In the genomic region with DNA sequence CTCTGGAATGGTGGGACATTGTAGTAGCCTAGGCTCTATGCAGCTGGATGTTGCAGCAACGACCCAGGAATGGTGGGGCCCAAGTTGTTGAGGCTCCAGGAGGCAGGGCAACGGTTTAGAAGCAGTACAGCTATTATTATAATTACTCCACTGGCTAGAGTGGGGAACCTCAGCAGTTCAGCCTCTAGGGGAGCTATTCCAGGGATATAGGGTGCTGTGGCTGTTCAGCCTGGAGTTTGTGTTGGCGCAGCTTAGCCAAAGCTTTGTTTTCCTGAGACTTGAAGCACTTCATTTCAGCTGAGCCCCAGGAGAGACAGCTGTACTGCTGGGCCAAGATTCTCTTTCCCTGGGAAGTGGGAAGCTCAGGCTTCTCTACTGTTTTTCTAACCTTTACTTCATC, we compare ENCODE assay signal across 19 cellular contexts.
DNase-seq lines count a peak whose midpoint lies in the region; ATAC-seq and TF ChIP-seq lines count a peak whose summit lies in the region.
"Had no signal": no experiment of that assay in that cellular context is flagged by ENCODE, and none has a peak within 500 bp of the region (broad histone marks: within the 10 kb centered on the region; RNA-seq: fewer than 3 reads in every experiment).

No MANE protein-coding gene starts in this region.

- no peaks in the 10 kb centered on the region for H3F3A ChIP-seq in PC-3 (ENCODE audit: low read length, unreplicated experiment)

- H3K27me3 ChIP-seq in PC-3 (ENCODE audit: low read length): no peaks in the 10 kb centered on the region
- H3K27me3 ChIP-seq in body of pancreas: no peaks in the 10 kb centered on the region
- H3K27me3 ChIP-seq: BLaER1 treated with 17β-estradiol and CSF1 and Interleukin-3, amounts not matched to agents 10 nM and 100 nM; esophagus squamous epithelium; neutrophil; right atrium auricular region had no signal

- BruUV-seq in PC-3 (replicated peaks; lab: Mats Ljungman, UMichigan): no TSS peak

- DNase-seq in D341Med (ENCODE audit: low spot score) (peak; percentile 19), H4 (ENCODE audit: low spot score) (peak; percentile 11), PC-3 (peak; percentile 13), iPS DF 4.7 (ENCODE audit: extremely low read depth, low spot score) (peak; percentile 19), body of pancreas (no peak), NCI-H2196 (lab: John Stamatoyannopoulos, UW; ENCODE audit: unreplicated experiment) (no peak)
- no peak for DNase-seq in T-helper 2 cell treated with Interferon-gamma antibody and Interleukin-4, amounts not matched to agents 5 μg/mL and 100 μg/mL, for 36 hours (ENCODE audit: low spot score)
- DNase-seq in activated CD8-positive, alpha-beta memory T cell treated with anti-CD3 and anti-CD28 coated beads, Interleukin-2, amount 50 U/mL, for 48 hours: no peak
- DNase-seq: activated CD4-positive, CD25-positive, alpha-beta regulatory T cell; activated effector memory CD4-positive, alpha-beta T cell treated with anti-CD3 and anti-CD28 coated beads, Interleukin-2, amount 50 U/mL, for 16 hours; esophagus squamous epithelium; NCI-H345; OCI-M1 had no signal

- H2AFZ ChIP-seq in PC-3 (ENCODE audit: low read length): no peak overlapping the region

- no peaks in the 10 kb centered on the region for H3K79me2 ChIP-seq in PC-3 (ENCODE audit: low read length)

- H3K4me3 ChIP-seq in PC-3 (ENCODE audit: low read length): no peak overlapping the region
- H3K4me3 ChIP-seq in body of pancreas: no peak overlapping the region
- H3K4me3 ChIP-seq: BLaER1 treated with 17β-estradiol and CSF1 and Interleukin-3, amounts not matched to agents 10 nM and 100 nM; esophagus squamous epithelium; K562; right atrium auricular region had no signal

- ATAC-seq in PC-3 (peak; percentile 33; the same call in 1 of the 2 replicates), body of pancreas (no peak)
- ATAC-seq: K562 had no signal

- TF ChIP-seq CTCF in PC-3 (conservative IDR thresholded peaks at IDR 0.05; ENCODE audit: low read depth, low read length): peak; percentile 35
- no peak for TF ChIP-seq CTCF in body of pancreas (IDR thresholded peaks at IDR 0.05)

- peaks cover 26% of the 10 kb centered on the region for H3K9me3 Mint-ChIP-seq in T-helper 2 cell treated with Interferon-gamma antibody and Interleukin-4, amounts not matched to agents 5 μg/mL and 100 μg/mL, for 36 hours

- H3K36me3 Mint-ChIP-seq in T-helper 2 cell treated with Interferon-gamma antibody and Interleukin-4, amounts not matched to agents 5 μg/mL and 100 μg/mL, for 36 hours (ENCODE audit: low read depth): no peaks in the 10 kb centered on the region
- H3K36me3 Mint-ChIP-seq: mesothelial cell of epicardium had no signal

- no peaks in the 10 kb centered on the region for H4K20me1 ChIP-seq in PC-3 (ENCODE audit: low read length)
- H4K20me1 ChIP-seq: BLaER1 treated with 17β-estradiol and CSF1 and Interleukin-3, amounts not matched to agents 10 nM and 100 nM had no signal

- H3K27me3 Mint-ChIP-seq in T-helper 2 cell treated with Interferon-gamma antibody and Interleukin-4, amounts not matched to agents 5 μg/mL and 100 μg/mL, for 36 hours (ENCODE audit: low read depth): no peaks in the 10 kb centered on the region
- H3K27me3 Mint-ChIP-seq: dendritic cell treated with granulocyte-macrophage colony-stimulating factor and Interleukin-4, amounts not matched to agents 40 ng/mL and 50 ng/mL, for 4 days had no signal

- no peak overlapping the region for H3K4me2 ChIP-seq in PC-3 (ENCODE audit: low read length)
- H3K4me2 ChIP-seq: BLaER1 treated with 17β-estradiol and CSF1 and Interleukin-3, amounts not matched to agents 10 nM and 100 nM had no signal

- H3K27ac ChIP-seq in PC-3 (ENCODE audit: low read length): no peak overlapping the region
- no peak overlapping the region for H3K27ac ChIP-seq in body of pancreas
- H3K27ac ChIP-seq: BLaER1 treated with 17β-estradiol and CSF1 and Interleukin-3, amounts not matched to agents 10 nM and 100 nM; esophagus squamous epithelium; neutrophil; right atrium auricular region had no signal

- no peak overlapping the region for H3K27ac Mint-ChIP-seq in T-helper 2 cell treated with Interferon-gamma antibody and Interleukin-4, amounts not matched to agents 5 μg/mL and 100 μg/mL, for 36 hours
- H3K27ac Mint-ChIP-seq: dendritic cell treated with granulocyte-macrophage colony-stimulating factor and Interleukin-4, amounts not matched to agents 40 ng/mL and 50 ng/mL, for 4 days; mesothelial cell of epicardium had no signal

- intact Hi-C loops in PC-3 (cut with micrococcal nuclease): no loop called here
- intact Hi-C loops in body of pancreas (cut with DNase I): no loop called here

- 71 to 87% methylated on average over 3 of the region's 3 CpGs for whole genome bisulfite sequencing in body of pancreas, 2 donors

- H3K9ac ChIP-seq in PC-3 (ENCODE audit: low read length): no peak overlapping the region
- H3K9ac ChIP-seq: BLaER1 treated with 17β-estradiol and CSF1 and Interleukin-3, amounts not matched to agents 10 nM and 100 nM had no signal

- CTCF ChIA-PET in PC-3 (lab: Charles Lee): no interaction called here

- H3K36me3 ChIP-seq in PC-3 (ENCODE audit: low read depth, low read length) (no peaks in the 10 kb centered on the region), body of pancreas (replicated peaks in 1 of 2; ENCODE audit: insufficient read depth in 1 of 2, low read depth in 2 of 2) (no peaks in the 10 kb centered on the region)
- H3K36me3 ChIP-seq: BLaER1 treated with 17β-estradiol and CSF1 and Interleukin-3, amounts not matched to agents 10 nM and 100 nM; esophagus squamous epithelium; neutrophil; right atrium auricular region had no signal

- H3K9me3 ChIP-seq in PC-3 (ENCODE audit: low read length): no peaks in the 10 kb centered on the region
- H3K9me3 ChIP-seq in body of pancreas: no peaks in the 10 kb centered on the region
- H3K9me3 ChIP-seq: BLaER1 treated with 17β-estradiol and CSF1 and Interleukin-3, amounts not matched to agents 10 nM and 100 nM; neutrophil had no signal

- no peak overlapping the region for H3K4me3 Mint-ChIP-seq in T-helper 2 cell treated with Interferon-gamma antibody and Interleukin-4, amounts not matched to agents 5 μg/mL and 100 μg/mL, for 36 hours
- H3K4me3 Mint-ChIP-seq: dendritic cell treated with granulocyte-macrophage colony-stimulating factor and Interleukin-4, amounts not matched to agents 40 ng/mL and 50 ng/mL, for 4 days; mesothelial cell of epicardium had no signal

- POLR2A ChIA-PET in PC-3 (lab: Charles Lee; ENCODE audit: unreplicated experiment): no interaction called here

- no peaks in the 10 kb centered on the region for H3K9me2 ChIP-seq in PC-3 (replicated peaks; ENCODE audit: low read length)

- H3K4me1 ChIP-seq in PC-3 (ENCODE audit: insufficient read depth, low read length) (no peaks in the 10 kb centered on the region), body of pancreas (no peaks in the 10 kb centered on the region)
- H3K4me1 ChIP-seq: BLaER1 treated with 17β-estradiol and CSF1 and Interleukin-3, amounts not matched to agents 10 nM and 100 nM; esophagus squamous epithelium; right atrium auricular region had no signal

- no peak for TF ChIP-seq POLR2A in body of pancreas (IDR thresholded peaks at IDR 0.05)

- no peaks in the 10 kb centered on the region for H3K4me1 Mint-ChIP-seq in T-helper 2 cell treated with Interferon-gamma antibody and Interleukin-4, amounts not matched to agents 5 μg/mL and 100 μg/mL, for 36 hours (ENCODE audit: low read depth)
- H3K4me1 Mint-ChIP-seq: mesothelial cell of epicardium had no signal

Comparison
In these comparisons a context has a peak if more than half of its experiments do, and no peak if none do; other contexts are left out.
1. DNase-seq: peak in D341Med (single experiment), H4 (single experiment), PC-3 (single experiment) and iPS DF 4.7 (single experiment); none in body of pancreas (0 of 4), T-helper 2 cell treated with Interferon-gamma antibody and Interleukin-4, amounts not matched to agents 5 μg/mL and 100 μg/mL, for 36 hours (single experiment), activated CD8-positive, alpha-beta memory T cell treated with anti-CD3 and anti-CD28 coated beads, Interleukin-2, amount 50 U/mL, for 48 hours (single experiment) and NCI-H2196 (single experiment).